Comparison of ENCODE assay signal across 12 cellular contexts in genomic region chr5:14405267-14405666, GRCh38.
DNase-seq lines count a peak whose midpoint lies in the region; ATAC-seq and TF ChIP-seq lines count a peak whose summit lies in the region.
"Had no signal": no experiment of that assay in that cellular context is flagged by ENCODE, and none has a peak within 500 bp of the region (broad histone marks: within the 10 kb centered on the region; RNA-seq: fewer than 3 reads in every experiment).

No MANE protein-coding gene starts in this region.

- no peaks in the 10 kb centered on the region for H3F3A ChIP-seq in Loucy (ENCODE audit: low read depth)

- peaks cover 34% of the 10 kb centered on the region for H3K36me3 Mint-ChIP-seq in neural crest cell (ENCODE audit: low read depth)

- H3K9me2 ChIP-seq in Loucy (replicated peaks; ENCODE audit: low read depth, low read length): no peaks in the 10 kb centered on the region

- no peak overlapping the region for H3K4me3 Mint-ChIP-seq in neural crest cell
- H3K4me3 Mint-ChIP-seq: activated CD4-positive, alpha-beta T cell treated with anti-CD3 and anti-CD28 coated beads, Interleukin-2, amount 10 ng/mL, durations not matched to agents 24 days and 14 days had no signal

- no peak overlapping the region for H3K9ac ChIP-seq in Loucy (ENCODE audit: low read depth, low read length, poor library complexity, severe bottlenecking)

- peaks cover 7% of the 10 kb centered on the region for H3K4me1 ChIP-seq in Loucy (ENCODE audit: insufficient read depth, low read length, poor library complexity, severe bottlenecking)

- no peak for DNase-seq in GM06990 (ENCODE audit: extremely low read depth, insufficient read length)
- DNase-seq in dermis blood vessel endothelial cell: peak; percentile 50
- no peak for DNase-seq in neural crest cell (ENCODE audit: low read depth, low spot score)
- DNase-seq in activated naive CD4-positive, alpha-beta T cell (lab: John Stamatoyannopoulos, UW): no peak
- no peak for DNase-seq in stimulated activated CD4-positive, alpha-beta T cell treated with anti-CD3 and anti-CD28 coated beads, Interleukin-2, amount 100 ng/mL, for 24 hours
- DNase-seq: activated CD4-positive, alpha-beta T cell treated with anti-CD3 and anti-CD28 coated beads, Interleukin-2, amount 10 ng/mL, durations not matched to agents 24 days and 14 days; anterior cingulate cortex; NCI-H1105 treated with DMSO at 0.1 percent for 48 hours; stimulated activated CD4-positive, alpha-beta T cell treated with anti-CD3 and anti-CD28 coated beads, Interleukin-1b, Interleukin-23, amount 100 ng/mL, for 48 hours had no signal

- H3K27me3 ChIP-seq in GM06990 (replicated peaks; ENCODE audit: control insufficient read depth, insufficient read depth, low read length): no peaks in the 10 kb centered on the region
- H3K27me3 ChIP-seq in Loucy (ENCODE audit: insufficient read depth, low read length, poor library complexity, severe bottlenecking): no peaks in the 10 kb centered on the region

- peaks cover 9% of the 10 kb centered on the region for H3K4me1 Mint-ChIP-seq in neural crest cell

- H3K4me2 ChIP-seq in Loucy (ENCODE audit: low read depth, low read length, poor library complexity, severe bottlenecking): no peak overlapping the region

- H3K4me3 ChIP-seq in GM06990 (replicated peaks; ENCODE audit: low read depth, low read length): no peak overlapping the region
- no peak overlapping the region for H3K4me3 ChIP-seq in Loucy (ENCODE audit: low read length, poor library complexity, severe bottlenecking)

- H3K27ac Mint-ChIP-seq in neural crest cell (ENCODE audit: unreplicated experiment): no peak overlapping the region

- H3K79me2 ChIP-seq in Loucy (ENCODE audit: insufficient read depth, low read length): no peaks in the 10 kb centered on the region

- no peak overlapping the region for H2AFZ ChIP-seq in Loucy (ENCODE audit: low read length)

- peaks cover 28% of the 10 kb centered on the region for H3K36me3 ChIP-seq in GM06990 (ENCODE audit: control insufficient read depth, insufficient read depth, low read length)
- peaks cover 45% of the 10 kb centered on the region; the same call in 1 of the 2 replicates for H3K36me3 ChIP-seq in Loucy (ENCODE audit: insufficient read depth, low read length)

- peaks cover 4% of the 10 kb centered on the region for H3K9me3 Mint-ChIP-seq in neural crest cell

- TF ChIP-seq CTCF in GM06990 (IDR thresholded peaks at IDR 0.05; ENCODE audit: insufficient read depth, low read length, poor library complexity, severe bottlenecking) (peak; percentile 23), Loucy (conservative IDR thresholded peaks at IDR 0.05; ENCODE audit: low read length) (peak; percentile 60), neural crest cell (conservative IDR thresholded peaks at IDR 0.05) (peak; percentile 53)

- H3K9me3 ChIP-seq in Loucy (ENCODE audit: insufficient read depth, low read depth, low read length): no peaks in the 10 kb centered on the region

- ATAC-seq in GM18909 (IDR thresholded peaks at IDR 0.05; ENCODE audit: poor library complexity, unreplicated experiment) (no peak), HG02970 (IDR thresholded peaks at IDR 0.05; ENCODE audit: low FRiP score, unreplicated experiment) (no peak)

- H3K27me3 Mint-ChIP-seq in neural crest cell (ENCODE audit: low read depth): no peaks in the 10 kb centered on the region
- H3K27me3 Mint-ChIP-seq: activated CD4-positive, alpha-beta T cell treated with anti-CD3 and anti-CD28 coated beads, Interleukin-2, amount 10 ng/mL, durations not matched to agents 24 days and 14 days had no signal

- no peaks in the 10 kb centered on the region for H4K20me1 ChIP-seq in Loucy (ENCODE audit: insufficient read depth, low read length, poor library complexity, severe bottlenecking)
